15 cellular contexts compared by ENCODE assay signal in the genomic region with DNA sequence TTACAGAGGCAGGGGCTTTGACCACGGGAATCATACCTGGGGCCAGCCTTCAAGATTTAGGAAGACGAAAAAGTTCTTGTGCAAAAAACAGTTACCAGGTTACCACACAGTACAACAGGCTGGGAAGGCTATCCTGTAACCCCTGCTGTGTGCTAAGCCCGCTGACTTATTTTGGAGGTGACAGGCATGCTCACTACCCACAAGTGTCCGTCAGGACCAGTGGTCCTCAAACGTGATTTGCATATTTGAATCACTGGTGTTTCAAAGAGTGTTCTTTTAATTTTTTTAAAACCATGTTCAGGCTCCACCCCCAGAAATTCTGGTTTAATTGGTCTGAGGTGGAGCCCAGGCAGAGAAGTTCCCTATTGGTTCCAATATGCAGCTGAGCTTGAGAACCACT.
DNase-seq lines count a peak whose midpoint lies in the region; ATAC-seq and TF ChIP-seq lines count a peak whose summit lies in the region.
"Had no signal": no experiment of that assay in that cellular context is flagged by ENCODE, and none has a peak within 500 bp of the region (broad histone marks: within the 10 kb centered on the region; RNA-seq: fewer than 3 reads in every experiment).

No MANE protein-coding gene starts in this region.

- H2AFZ ChIP-seq in SU-DHL-6 (ENCODE audit: low read depth, low read length, severe bottlenecking) = no peak overlapping the region

- peak overlapping the region; percentile 15; the same call in 1 of the 2 replicates for H3K27ac ChIP-seq in BLaER1
- peak overlapping the region; percentile 96 for H3K27ac ChIP-seq in SU-DHL-6 (ENCODE audit: low read depth, low read length)
- no peak overlapping the region for H3K27ac ChIP-seq in heart left ventricle
- H3K27ac ChIP-seq: SJCRH30 had no signal

- H3K9me3 Mint-ChIP-seq in chondrocyte (ENCODE audit: low read depth) = no peaks in the 10 kb centered on the region
- H3K9me3 Mint-ChIP-seq: CD4-positive, CD25-positive, alpha-beta regulatory T cell had no signal

- TF ChIP-seq POLR2A in heart left ventricle (IDR thresholded peaks at IDR 0.05) = no peak

- H3K9ac ChIP-seq in BLaER1 (0 out of 2 replicates have a peak overlapping the region, but pooled peaks have one; percentile 7), SU-DHL-6 (ENCODE audit: low read length) (peak overlapping the region; percentile 16; the same call in 1 of the 2 replicates)

- DNase-seq in NAMALWA (ENCODE audit: low spot score) (peak; percentile 81), myocyte (ENCODE audit: low read depth) (peak; percentile 6), heart left ventricle (no peak), SK-N-DZ (ENCODE audit: low spot score) (no peak), chondrocyte (ENCODE audit: low spot score) (no peak)
- DNase-seq: CD4-positive, CD25-positive, alpha-beta regulatory T cell; DMS53; NCI-H1092 treated with DMSO at 0.1 percent for 48 hours; NCI-H1694 treated with DMSO at 0.1 percent for 48 hours; NCI-H2171; NCI-H446 treated with DMSO at 0.1 percent for 48 hours; SJCRH30 had no signal

- TF ChIP-seq CTCF in SU-DHL-6 (IDR thresholded peaks at IDR 0.05; ENCODE audit: insufficient read depth, low read length, poor library complexity, severe bottlenecking) = no peak
- no peak for TF ChIP-seq CTCF in heart left ventricle (IDR thresholded peaks at IDR 0.05)
- no peak for TF ChIP-seq CTCF in chondrocyte (IDR thresholded peaks at IDR 0.05)

- H3K27me3 Mint-ChIP-seq in chondrocyte (ENCODE audit: low read depth) = no peaks in the 10 kb centered on the region
- H3K27me3 Mint-ChIP-seq: CD4-positive, CD25-positive, alpha-beta regulatory T cell had no signal

- intact Hi-C loops in heart left ventricle (cut with DNase I) = no loop called here

- no peaks in the 10 kb centered on the region for H3K9me2 ChIP-seq in SU-DHL-6 (replicated peaks; ENCODE audit: insufficient read depth, low read length)

- peaks cover 38% of the 10 kb centered on the region for H3F3A ChIP-seq in SU-DHL-6 (ENCODE audit: insufficient read depth)

- H3K27ac Mint-ChIP-seq in chondrocyte (ENCODE audit: unreplicated experiment) = no peak overlapping the region
- H3K27ac Mint-ChIP-seq: CD4-positive, CD25-positive, alpha-beta regulatory T cell had no signal

- H3K9me3 ChIP-seq in BLaER1 (no peaks in the 10 kb centered on the region), SU-DHL-6 (ENCODE audit: insufficient read depth, low read length) (no peaks in the 10 kb centered on the region), heart left ventricle (no peaks in the 10 kb centered on the region)
- H3K9me3 ChIP-seq: SJCRH30 had no signal

- 89 to 95% (median 91%) methylated on average over 5 of the region's 5 CpGs for WGBS in heart left ventricle, 4 donors

- H3K79me2 ChIP-seq in SU-DHL-6 (ENCODE audit: insufficient read depth, low read length) = no peaks in the 10 kb centered on the region

- H3K4me2 ChIP-seq in BLaER1 (peak overlapping the region; percentile 70), SU-DHL-6 (ENCODE audit: low read depth, low read length, poor library complexity, severe bottlenecking) (peak overlapping the region; percentile 75)

- H3K36me3 Mint-ChIP-seq in chondrocyte (ENCODE audit: low read depth) = peaks cover 2% of the 10 kb centered on the region
- H3K36me3 Mint-ChIP-seq: CD4-positive, CD25-positive, alpha-beta regulatory T cell had no signal

- H3K4me1 Mint-ChIP-seq in chondrocyte (ENCODE audit: low read depth) = peaks cover 41% of the 10 kb centered on the region
- H3K4me1 Mint-ChIP-seq: CD4-positive, CD25-positive, alpha-beta regulatory T cell had no signal

- H3K4me1 ChIP-seq in BLaER1 (peaks cover 84% of the 10 kb centered on the region), heart left ventricle (no peaks in the 10 kb centered on the region)
- H3K4me1 ChIP-seq: SJCRH30 had no signal

- no peak overlapping the region for H3K4me3 Mint-ChIP-seq in chondrocyte (ENCODE audit: unreplicated experiment)
- H3K4me3 Mint-ChIP-seq: CD4-positive, CD25-positive, alpha-beta regulatory T cell had no signal

- no peaks in the 10 kb centered on the region for H3K27me3 ChIP-seq in BLaER1
- no peaks in the 10 kb centered on the region for H3K27me3 ChIP-seq in SU-DHL-6 (ENCODE audit: low read length)
- no peaks in the 10 kb centered on the region for H3K27me3 ChIP-seq in heart left ventricle
- H3K27me3 ChIP-seq: SJCRH30 had no signal

- H3K36me3 ChIP-seq in BLaER1 (no peaks in the 10 kb centered on the region), SU-DHL-6 (ENCODE audit: low read length) (no peaks in the 10 kb centered on the region), heart left ventricle (no peaks in the 10 kb centered on the region)
- H3K36me3 ChIP-seq: SJCRH30 had no signal

- H4K20me1 ChIP-seq in BLaER1 (no peaks in the 10 kb centered on the region), SU-DHL-6 (ENCODE audit: low read depth, low read length) (no peaks in the 10 kb centered on the region)

- H3K4me3 ChIP-seq in BLaER1 (no peak overlapping the region), SU-DHL-6 (ENCODE audit: insufficient read depth, low read length, poor library complexity, severe bottlenecking) (no peak overlapping the region), heart left ventricle (no peak overlapping the region)
- H3K4me3 ChIP-seq: SJCRH30 had no signal

- ATAC-seq in heart left ventricle (no peak), esophagus mucosa (no peak)

Comparison
In these comparisons a context has a peak if more than half of its experiments do, and no peak if none do; other contexts are left out.
1. H3K27ac ChIP-seq: peak in BLaER1 (single experiment) and SU-DHL-6 (single experiment); none in heart left ventricle (0 of 12).
2. DNase-seq: peak in NAMALWA (single experiment) and myocyte (single experiment); none in heart left ventricle (0 of 5), SK-N-DZ (single experiment) and chondrocyte (single experiment).